16 cellular contexts compared by ENCODE assay signal in genomic region chr6:142797159-142797558, GRCh38.
A peak's percentile ranks its signal among the peaks of the same experiment; 100 is the strongest.
DNase-seq lines count a peak whose midpoint lies in the region; ATAC-seq, FAIRE-seq and TF ChIP-seq lines count a peak whose summit lies in the region.
"Had no signal": no experiment of that assay in that cellular context is flagged by ENCODE, and none has a peak within 500 bp of the region (broad histone marks: within the 10 kb centered on the region; RNA-seq: fewer than 3 reads in every experiment).

No MANE protein-coding gene starts in this region.

- TF ChIP-seq RAD21 in IMR-90 (IDR thresholded peaks at IDR 0.05; ENCODE audit: low read length), result no peak
- no peak for TF ChIP-seq RAD21 in K562 (CRISPR knock-in tag; conservative IDR thresholded peaks at IDR 0.05 in 1 of 2, IDR thresholded peaks at IDR 0.05 in 1 of 2)

- no peak for FAIRE-seq in K562 (lab: Jason Lieb, UNC)
- peak; percentile 51 for FAIRE-seq in kidney (lab: Jason Lieb, UNC)

- H2BK5ac ChIP-seq in IMR-90 (ENCODE audit: low read depth, low read length, poor library complexity, severe bottlenecking), result no peak overlapping the region

- H3K9me1 ChIP-seq in IMR-90 (ENCODE audit: insufficient read depth, low read length) (peaks cover 3% of the 10 kb centered on the region; the same call in 1 of the 2 replicates), K562 (ENCODE audit: control insufficient read depth, insufficient read depth, low read length) (no peaks in the 10 kb centered on the region)

- dilution Hi-C loops in IMR-90 (cut with HindIII; ENCODE audit: low sequenced_read_pairs, unreplicated experiment), result no loop called here

- H4K20me1 ChIP-seq in IMR-90 (ENCODE audit: insufficient read depth, low read length) (no peaks in the 10 kb centered on the region; the same call in 1 of the 2 replicates), K562 (replicated peaks; ENCODE audit: control insufficient read depth, insufficient read depth, low read length) (no peaks in the 10 kb centered on the region)

- TF ChIP-seq POLR2A in IMR-90 (IDR thresholded peaks at IDR 0.05; ENCODE audit: low read depth, low read length), result no peak
- TF ChIP-seq POLR2A in K562 (conservative IDR thresholded peaks at IDR 0.05), result no peak

- DNase-seq in activated naive CD8-positive, alpha-beta T cell treated with anti-CD3 and anti-CD28 coated beads, Interleukin-2, amount 50 U/mL, for 24 hours, result no peak
- no peak for DNase-seq in activated naive CD8-positive, alpha-beta T cell treated with anti-CD3 and anti-CD28 coated beads for 36 hours
- no peak for DNase-seq in IMR-90
- no peak for DNase-seq in K562 (ENCODE audit: extremely low read depth in 1 of 4, low spot score in 3 of 4)
- no peak for DNase-seq in kidney
- DNase-seq in NCI-H510A (lab: John Stamatoyannopoulos, UW), result no peak
- DNase-seq in NCI-H146 treated with DMSO at 0.1 percent for 48 hours (lab: John Stamatoyannopoulos, UW; ENCODE audit: unreplicated experiment), result no peak
- no peak for DNase-seq in Caco-2
- DNase-seq: 8988T; ACHN; C1 segment of cervical spinal cord; CD8-positive, alpha-beta T cell; COR-L47; DND-41; GOT3; H9 had no signal

- no peak for TF ChIP-seq EP300 in K562 (IDR thresholded peaks at IDR 0.05; ENCODE audit: low read length)

- H3K4me1 ChIP-seq in IMR-90 (ENCODE audit: control insufficient read depth, insufficient read depth, low read length) (peaks cover 3% of the 10 kb centered on the region; the same call in 1 of the 2 replicates), K562 (replicated peaks in 1 of 2; ENCODE audit: control insufficient read depth in 2 of 2, insufficient read depth in 2 of 2, low read length in 2 of 2) (no peaks in the 10 kb centered on the region), kidney (ENCODE audit: control insufficient read depth in 1 of 2, insufficient read depth in 1 of 2, low read depth in 1 of 2, low read length in 2 of 2) (no peaks in the 10 kb centered on the region), Caco-2 (peaks cover 3% of the 10 kb centered on the region; the same call in 1 of the 2 replicates)

- no CpG with 5 or more reads among the region's 1 CpG for WGBS in IMR-90 (ENCODE audit: extremely low coverage in 2 of 2, insufficient read length in 1 of 2), 2 experiments
- WGBS in K562 (ENCODE audit: insufficient coverage, low coverage, missing lambda C conversion rate), result 0% methylated on average over 1 of the region's 1 CpG

- H3K27ac ChIP-seq in IMR-90 (ENCODE audit: insufficient read depth, low read length) (no peak overlapping the region), K562 (ENCODE audit: extremely low read depth, low read depth, low read length) (no peak overlapping the region), kidney (ENCODE audit: low read depth in 2 of 2, low read length in 2 of 2) (no peak overlapping the region)

- H2AFZ ChIP-seq in IMR-90 (replicated peaks; ENCODE audit: low read length, poor library complexity) (no peak overlapping the region), K562 (ENCODE audit: low read depth, low read length) (no peak overlapping the region)

- H3K4me3 ChIP-seq in IMR-90 (ENCODE audit: insufficient read depth, low read depth, low read length) (no peak overlapping the region), K562 (no peak overlapping the region), kidney (ENCODE audit: low read length in 2 of 2) (no peak overlapping the region), Caco-2 (ENCODE audit: low read depth, low read length) (no peak overlapping the region)

- H3K4ac ChIP-seq in IMR-90 (ENCODE audit: low read depth, low read length), result no peak overlapping the region

- no peak overlapping the region for H3K18ac ChIP-seq in IMR-90 (ENCODE audit: low read depth, low read length)

- H3K23ac ChIP-seq in IMR-90 (ENCODE audit: low read depth, low read length), result no peak overlapping the region

- in situ Hi-C loops in IMR-90 (cut with MboI; ENCODE audit: low sequenced_read_pairs) (no loop called here), K562 (cut with MboI) (no loop called here)

- intact Hi-C loops in IMR-90 (cut with micrococcal nuclease) (no loop called here), K562 (cut with micrococcal nuclease) (no loop called here), kidney (cut with DNase I) (no loop called here), Caco-2 (cut with micrococcal nuclease; ENCODE audit: unreplicated experiment) (no loop called here)

- H4K5ac ChIP-seq in IMR-90 (ENCODE audit: low read depth, low read length), result no peak overlapping the region

- no peak overlapping the region for H2BK20ac ChIP-seq in IMR-90 (ENCODE audit: low read depth, low read length)

- peaks cover 35 to 43% of the 10 kb centered on the region in 2 experiments for H3K79me1 ChIP-seq in IMR-90 (ENCODE audit: low read depth in 1 of 2, low read length in 2 of 2)

- ATAC-seq in activated naive CD8-positive, alpha-beta T cell treated with anti-CD3 and anti-CD28 coated beads, Interleukin-2, amount 50 U/mL, for 24 hours, result no peak
- no peak for ATAC-seq in IMR-90 (ENCODE audit: low read depth)
- no peak for ATAC-seq in K562
- ATAC-seq: CD8-positive, alpha-beta T cell had no signal

- H3K27me3 Mint-ChIP-seq in activated naive CD8-positive, alpha-beta T cell treated with anti-CD3 and anti-CD28 coated beads, Interleukin-2, amount 50 U/mL, for 24 hours, result no peaks in the 10 kb centered on the region
- H3K27me3 Mint-ChIP-seq in activated naive CD8-positive, alpha-beta T cell treated with anti-CD3 and anti-CD28 coated beads for 36 hours, result no peaks in the 10 kb centered on the region
- H3K27me3 Mint-ChIP-seq in Caco-2 (ENCODE audit: insufficient read depth, unreplicated experiment), result peaks cover 2% of the 10 kb centered on the region

- POLR2A ChIA-PET in IMR-90 (lab: Charles Lee; ENCODE audit: unreplicated experiment), result no interaction called here
- POLR2A ChIA-PET in K562 (lab: Yijun Ruan, JAX), result interaction anchor here (1.5 to 2.1 kb wide), 2 partner anchors 10 to 38 kb away, joined by 4 to 6 read pairs; no protein-coding TSS in a partner anchor
- POLR2A ChIA-PET in Caco-2 (lab: Charles Lee), result no interaction called here

- no peak overlapping the region for H3K4me2 ChIP-seq in IMR-90 (ENCODE audit: low read depth, low read length)
- H3K4me2 ChIP-seq in K562 (ENCODE audit: insufficient read depth, low read length), result no peak overlapping the region

- no peak overlapping the region for H2AK9ac ChIP-seq in IMR-90 (replicated peaks; ENCODE audit: low read depth, low read length, poor library complexity)

- H3K9me3 ChIP-seq in IMR-90 (ENCODE audit: control insufficient read depth, insufficient read depth, low read length) (no peaks in the 10 kb centered on the region), K562 (replicated peaks; ENCODE audit: control insufficient read depth, insufficient read depth, low read depth, low read length) (no peaks in the 10 kb centered on the region), kidney (ENCODE audit: control insufficient read depth in 1 of 2, low read length in 2 of 2) (no peaks in the 10 kb centered on the region), Caco-2 (no peaks in the 10 kb centered on the region)

- peak overlapping the region; percentile 5 for H3K27ac Mint-ChIP-seq in activated naive CD8-positive, alpha-beta T cell treated with anti-CD3 and anti-CD28 coated beads, Interleukin-2, amount 50 U/mL, for 24 hours
- no peak overlapping the region for H3K27ac Mint-ChIP-seq in activated naive CD8-positive, alpha-beta T cell treated with anti-CD3 and anti-CD28 coated beads for 36 hours
- no peak overlapping the region for H3K27ac Mint-ChIP-seq in Caco-2 (ENCODE audit: unreplicated experiment)
- H3K27ac Mint-ChIP-seq: CD8-positive, alpha-beta T cell; H9 had no signal

- no peak overlapping the region for H2BK120ac ChIP-seq in IMR-90 (ENCODE audit: low read depth, low read length)

- peaks cover 78% of the 10 kb centered on the region for H3K4me1 Mint-ChIP-seq in activated naive CD8-positive, alpha-beta T cell treated with anti-CD3 and anti-CD28 coated beads, Interleukin-2, amount 50 U/mL, for 24 hours
- H3K4me1 Mint-ChIP-seq in activated naive CD8-positive, alpha-beta T cell treated with anti-CD3 and anti-CD28 coated beads for 36 hours, result peaks cover 71% of the 10 kb centered on the region
- H3K4me1 Mint-ChIP-seq in Caco-2 (ENCODE audit: low read depth, unreplicated experiment), result no peaks in the 10 kb centered on the region

- H3K9me3 Mint-ChIP-seq in activated naive CD8-positive, alpha-beta T cell treated with anti-CD3 and anti-CD28 coated beads, Interleukin-2, amount 50 U/mL, for 24 hours, result no peaks in the 10 kb centered on the region
- H3K9me3 Mint-ChIP-seq in activated naive CD8-positive, alpha-beta T cell treated with anti-CD3 and anti-CD28 coated beads for 36 hours, result peaks cover 13% of the 10 kb centered on the region
- no peaks in the 10 kb centered on the region for H3K9me3 Mint-ChIP-seq in Caco-2 (ENCODE audit: unreplicated experiment)
- H3K9me3 Mint-ChIP-seq: CD8-positive, alpha-beta T cell; H9 had no signal

- TF ChIP-seq CTCF in IMR-90 (conservative IDR thresholded peaks at IDR 0.05; ENCODE audit: low read depth, low read length), result no peak
- no peak for TF ChIP-seq CTCF in K562 (IDR thresholded peaks at IDR 0.05 in 2 of 3, conservative IDR thresholded peaks at IDR 0.05 in 1 of 3; ENCODE audit: insufficient read depth in 2 of 3, low read depth in 1 of 3, low read length in 3 of 3)
- TF ChIP-seq CTCF in kidney (IDR thresholded peaks at IDR 0.05; ENCODE audit: borderline replicate concordance, extremely low read depth, insufficient read depth), result no peak
- TF ChIP-seq CTCF in Caco-2 (IDR thresholded peaks at IDR 0.05; ENCODE audit: insufficient read depth in 1 of 2, low read depth in 1 of 2, low read length in 1 of 2, severe bottlenecking in 1 of 2, unreplicated experiment in 1 of 2), result no peak

- H3K79me2 ChIP-seq in K562 (ENCODE audit: control insufficient read depth, insufficient read depth, low read length), result no peaks in the 10 kb centered on the region

- H3K4me3 Mint-ChIP-seq in activated naive CD8-positive, alpha-beta T cell treated with anti-CD3 and anti-CD28 coated beads, Interleukin-2, amount 50 U/mL, for 24 hours, result no peak overlapping the region
- no peak overlapping the region for H3K4me3 Mint-ChIP-seq in activated naive CD8-positive, alpha-beta T cell treated with anti-CD3 and anti-CD28 coated beads for 36 hours
- H3K4me3 Mint-ChIP-seq in Caco-2 (ENCODE audit: unreplicated experiment), result no peak overlapping the region
- H3K4me3 Mint-ChIP-seq: CD8-positive, alpha-beta T cell; H9 had no signal

- H4K8ac ChIP-seq in IMR-90 (ENCODE audit: low read depth in 2 of 2, low read length in 2 of 2), result no peak overlapping the region

- H4K91ac ChIP-seq in IMR-90 (ENCODE audit: insufficient read depth, low read depth, low read length), result no peak overlapping the region

- no peaks in the 10 kb centered on the region for H3K27me3 ChIP-seq in IMR-90 (ENCODE audit: control insufficient read depth, insufficient read depth, low read length)
- H3K27me3 ChIP-seq in K562 (ENCODE audit: control insufficient read depth in 2 of 2, insufficient read depth in 2 of 2, low read length in 2 of 2), result no peaks in the 10 kb centered on the region
- no peaks in the 10 kb centered on the region for H3K27me3 ChIP-seq in Caco-2 (replicated peaks; ENCODE audit: control insufficient read depth, insufficient read depth, low read length)

- H3K56ac ChIP-seq in IMR-90 (ENCODE audit: extremely low read depth, insufficient read depth, low read length), result no peak overlapping the region

- no peak overlapping the region for H3K14ac ChIP-seq in IMR-90 (replicated peaks; ENCODE audit: low read depth, low read length)

- BruUV-seq in IMR-90 (replicated peaks; lab: Mats Ljungman, UMichigan), result no TSS peak
- no TSS peak for BruUV-seq in K562 (replicated peaks; lab: Mats Ljungman, UMichigan)
- BruUV-seq in Caco-2 (replicated peaks; lab: Mats Ljungman, UMichigan), result no TSS peak

- H3K36me3 Mint-ChIP-seq in activated naive CD8-positive, alpha-beta T cell treated with anti-CD3 and anti-CD28 coated beads, Interleukin-2, amount 50 U/mL, for 24 hours (ENCODE audit: low read depth), result peaks cover 34% of the 10 kb centered on the region
- peaks cover 62% of the 10 kb centered on the region for H3K36me3 Mint-ChIP-seq in activated naive CD8-positive, alpha-beta T cell treated with anti-CD3 and anti-CD28 coated beads for 36 hours
- H3K36me3 Mint-ChIP-seq in Caco-2 (ENCODE audit: insufficient read depth, unreplicated experiment), result no peaks in the 10 kb centered on the region

- no peak overlapping the region for H2BK15ac ChIP-seq in IMR-90 (ENCODE audit: low read depth, low read length)

- no peaks in the 10 kb centered on the region for H3K36me3 ChIP-seq in IMR-90 (ENCODE audit: control insufficient read depth, insufficient read depth, low read length)
- no peaks in the 10 kb centered on the region for H3K36me3 ChIP-seq in K562 (ENCODE audit: control insufficient read depth, insufficient read depth, low read length)
- no peaks in the 10 kb centered on the region for H3K36me3 ChIP-seq in kidney (ENCODE audit: control insufficient read depth in 1 of 2, insufficient read depth in 2 of 2, low read length in 2 of 2)
- H3K36me3 ChIP-seq in Caco-2 (ENCODE audit: control insufficient read depth, insufficient read depth, low read length), result no peaks in the 10 kb centered on the region

- no peak overlapping the region for H2AK5ac ChIP-seq in IMR-90 (ENCODE audit: low read depth, low read length)

- CTCF ChIA-PET in IMR-90 (lab: Yijun Ruan, JAX) (no interaction called here), K562 (lab: Yijun Ruan, JAX; ENCODE audit: low intra/inter-chr PET ratio) (no interaction called here), Caco-2 (lab: Charles Lee) (no interaction called here)

- H3K9ac ChIP-seq in IMR-90 (ENCODE audit: low read depth, low read length) (no peak overlapping the region), K562 (ENCODE audit: insufficient read depth in 1 of 2, low read depth in 2 of 2, low read length in 2 of 2) (no peak overlapping the region), kidney (ENCODE audit: low read length in 2 of 2) (no peak overlapping the region)
